ENCODE assay signal across 9 cellular contexts in genomic region chr7:149414745-149415390, GRCh38. TPM values are rescaled to one million over a fixed set of nuclear protein-coding genes. Genes with fewer than 3 reads are reported as not detected.
A peak's percentile ranks its signal among the peaks of the same experiment; 100 is the strongest.
DNase-seq lines count a peak whose midpoint lies in the region; ATAC-seq, FAIRE-seq and TF ChIP-seq lines count a peak whose summit lies in the region.
"Had no signal": no experiment of that assay in that cellular context is flagged by ENCODE, and none has a peak within 500 bp of the region (broad histone marks: within the 10 kb centered on the region; RNA-seq: fewer than 3 reads in every experiment).

No MANE protein-coding gene starts in this region.

- no peak for ATAC-seq in GM21423 (IDR thresholded peaks at IDR 0.05; ENCODE audit: unreplicated experiment)

- TF ChIP-seq CTCF in fibroblast of pulmonary artery (IDR thresholded peaks at IDR 0.05; ENCODE audit: low read length, missing control alignments) (no peak), neural crest cell (conservative IDR thresholded peaks at IDR 0.05) (no peak)

- peak overlapping the region; percentile 2 for H3K4me3 Mint-ChIP-seq in activated T-cell treated with anti-CD3 and anti-CD28 coated beads, Interleukin-2, amount 50 U/mL, for 24 hours
- H3K4me3 Mint-ChIP-seq in neural crest cell, result peak overlapping the region; percentile 82

- peaks cover 2% of the 10 kb centered on the region for H3K9me3 Mint-ChIP-seq in activated T-cell treated with anti-CD3 and anti-CD28 coated beads, Interleukin-2, amount 50 U/mL, for 24 hours
- H3K9me3 Mint-ChIP-seq in neural crest cell, result peaks cover 5% of the 10 kb centered on the region

- no peaks in the 10 kb centered on the region for H3K9me3 ChIP-seq in subcutaneous abdominal adipose tissue (ENCODE audit: control insufficient read depth in 5 of 5, low read length in 5 of 5)

- peaks cover 8% of the 10 kb centered on the region for H3K4me1 Mint-ChIP-seq in activated T-cell treated with anti-CD3 and anti-CD28 coated beads, Interleukin-2, amount 50 U/mL, for 24 hours (ENCODE audit: low read depth)
- peaks cover 14% of the 10 kb centered on the region for H3K4me1 Mint-ChIP-seq in neural crest cell

- DNase-seq in GM04503 (ENCODE audit: low read depth), result peak; percentile 31
- peak; percentile 60 for DNase-seq in activated T-cell treated with anti-CD3 and anti-CD28 coated beads, Interleukin-2, amount 50 U/mL, for 24 hours
- peak; percentile 72 for DNase-seq in fibroblast of pulmonary artery (ENCODE audit: low read depth)
- peak; percentile 59 for DNase-seq in neural crest cell (ENCODE audit: low read depth, low spot score)
- no peak for DNase-seq in NCI-H1105 treated with DMSO at 0.1 percent for 48 hours (lab: John Stamatoyannopoulos, UW)
- DNase-seq in GM19239 (ENCODE audit: insufficient read length, low spot score), result no peak

- no peaks in the 10 kb centered on the region for H3K36me3 Mint-ChIP-seq in activated T-cell treated with anti-CD3 and anti-CD28 coated beads, Interleukin-2, amount 50 U/mL, for 24 hours (ENCODE audit: low read depth)
- no peaks in the 10 kb centered on the region for H3K36me3 Mint-ChIP-seq in neural crest cell (ENCODE audit: low read depth)

- H3K9ac ChIP-seq in subcutaneous abdominal adipose tissue (ENCODE audit: low read length in 5 of 5), result no peak overlapping the region

- no peak for FAIRE-seq in GM19239 (lab: Jason Lieb, UNC)
- FAIRE-seq: endometrium had no signal

- H3K4me3 ChIP-seq in fibroblast of pulmonary artery (replicated peaks; ENCODE audit: low read depth, low read length) (peak overlapping the region; percentile 45), subcutaneous abdominal adipose tissue (ENCODE audit: low read depth in 1 of 5, low read length in 5 of 5) (peak overlapping the region; percentile 51 to 61 (median 53))

- H3K27me3 Mint-ChIP-seq in activated T-cell treated with anti-CD3 and anti-CD28 coated beads, Interleukin-2, amount 50 U/mL, for 24 hours, result peaks cover 49% of the 10 kb centered on the region
- peaks cover 46% of the 10 kb centered on the region for H3K27me3 Mint-ChIP-seq in neural crest cell (ENCODE audit: low read depth)

- no peak overlapping the region for H3K27ac ChIP-seq in subcutaneous abdominal adipose tissue (ENCODE audit: low read depth, low read length)

- H3K27me3 ChIP-seq in subcutaneous abdominal adipose tissue (ENCODE audit: control insufficient read depth in 5 of 5, insufficient read depth in 4 of 5, low read length in 5 of 5), result no peaks in the 10 kb centered on the region

- H3K27ac Mint-ChIP-seq in activated T-cell treated with anti-CD3 and anti-CD28 coated beads, Interleukin-2, amount 50 U/mL, for 24 hours, result peak overlapping the region; percentile 62
- no peak overlapping the region for H3K27ac Mint-ChIP-seq in neural crest cell (ENCODE audit: unreplicated experiment)

- H3K4me1 ChIP-seq in subcutaneous abdominal adipose tissue (ENCODE audit: control insufficient read depth in 5 of 5, insufficient read depth in 5 of 5, low read length in 5 of 5), result peaks cover 0 to 7% (median 6%) of the 10 kb centered on the region in 5 donors

- no peaks in the 10 kb centered on the region for H3K36me3 ChIP-seq in subcutaneous abdominal adipose tissue (ENCODE audit: control insufficient read depth in 5 of 5, insufficient read depth in 5 of 5, low read length in 5 of 5)

RNA-seq across cellular contexts. Expression of gene ZNF777, which starts 46.0 kb away (rescaled TPM):
- total RNA-seq in neural crest cell, result 19.3 and 20.8 TPM in 2 replicates

Comparison
In these comparisons a context has a peak if more than half of its experiments do, and no peak if none do; other contexts are left out.
1. DNase-seq: peak in GM04503 (single experiment), activated T-cell treated with anti-CD3 and anti-CD28 coated beads, Interleukin-2, amount 50 U/mL, for 24 hours (single experiment), fibroblast of pulmonary artery (single experiment) and neural crest cell (single experiment); none in NCI-H1105 treated with DMSO at 0.1 percent for 48 hours (single experiment) and GM19239 (single experiment).